ENCODE assay signal across 16 cellular contexts in the genomic region with DNA sequence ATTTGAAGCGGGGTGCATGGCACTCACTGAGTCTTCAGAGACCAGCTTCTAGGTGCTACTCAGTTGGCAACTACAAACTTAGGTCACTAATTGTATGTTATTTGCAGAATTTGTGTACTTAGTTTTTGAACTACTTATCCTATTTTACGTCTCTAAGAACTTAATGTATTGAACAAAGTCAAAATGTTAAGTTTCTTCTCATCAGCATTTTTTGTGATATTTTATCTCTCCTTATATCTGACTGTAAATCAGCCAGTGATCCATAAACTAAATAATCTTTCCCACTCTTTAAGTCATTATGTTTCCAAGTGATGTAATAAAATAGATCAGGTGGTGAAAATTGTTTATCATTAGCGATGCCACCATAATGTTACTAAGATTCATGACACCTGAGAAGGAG.
DNase-seq lines count a peak whose midpoint lies in the region; ATAC-seq and TF ChIP-seq lines count a peak whose summit lies in the region.
"Had no signal": no experiment of that assay in that cellular context is flagged by ENCODE, and none has a peak within 500 bp of the region (broad histone marks: within the 10 kb centered on the region; RNA-seq: fewer than 3 reads in every experiment).

No MANE protein-coding gene starts in this region.

- no peaks in the 10 kb centered on the region for H3K27me3 ChIP-seq in right atrium auricular region
- H3K27me3 ChIP-seq: BLaER1 treated with 17β-estradiol and CSF1 and Interleukin-3, amounts not matched to agents 10 nM and 100 nM had no signal

- no peaks in the 10 kb centered on the region for H3K9me3 ChIP-seq in right atrium auricular region
- H3K9me3 ChIP-seq: BLaER1 treated with 17β-estradiol and CSF1 and Interleukin-3, amounts not matched to agents 10 nM and 100 nM; HAP-1 had no signal

- TF ChIP-seq CTCF in right atrium auricular region (IDR thresholded peaks at IDR 0.05): no peak

- H3K4me3 Mint-ChIP-seq in activated CD4-positive, alpha-beta T cell treated with anti-CD3 and anti-CD28 coated beads, Interleukin-2, amount 10 ng/mL, durations not matched to agents 24 days and 14 days: no peak overlapping the region
- H3K4me3 Mint-ChIP-seq in activated CD4-positive, alpha-beta T cell treated with anti-CD3 and anti-CD28 coated beads, Interleukin-2, amount 10 ng/mL, durations not matched to agents 7 days and 5 days: no peak overlapping the region

- H3K27ac ChIP-seq in right atrium auricular region (peak overlapping the region; percentile 65 to 86), caudate nucleus (ENCODE audit: low read depth, low read length) (peak overlapping the region; percentile 70)
- H3K27ac ChIP-seq: BLaER1 treated with 17β-estradiol and CSF1 and Interleukin-3, amounts not matched to agents 10 nM and 100 nM; HL-60 had no signal

- no peak for DNase-seq in activated CD4-positive, alpha-beta T cell treated with anti-CD3 and anti-CD28 coated beads, Interleukin-2, amount 10 ng/mL, durations not matched to agents 24 days and 14 days
- DNase-seq in activated CD4-positive, alpha-beta T cell treated with anti-CD3 and anti-CD28 coated beads, Interleukin-2, amount 10 ng/mL, durations not matched to agents 7 days and 5 days: no peak
- DNase-seq in right atrium auricular region (ENCODE audit: low spot score) (no peak), cardiac septum (ENCODE audit: low spot score) (no peak), caudate nucleus (lab: John Stamatoyannopoulos, UW) (no peak), amniotic stem cell (lab: John Stamatoyannopoulos, UW) (no peak)
- DNase-seq in activated CD4-positive, CD25-positive, alpha-beta regulatory T cell (lab: John Stamatoyannopoulos, UW): no peak
- DNase-seq: DMS 273 treated with DMSO at 0.1 percent for 48 hours, GDM1, MV-4-11, NCI-H526 treated with DMSO at 0.1 percent for 48 hours had no signal

- CTCF ChIA-PET in activated CD4-positive, alpha-beta T cell treated with anti-CD3 and anti-CD28 coated beads, Interleukin-2, amount 10 ng/mL, durations not matched to agents 7 days and 5 days (lab: Charles Lee): interaction anchor here (1.5 to 1.7 kb wide), 3 partner anchors 9 to 12 kb away, joined by 3 to 9 read pairs (median 6); no protein-coding TSS in a partner anchor

- H3K27me3 Mint-ChIP-seq in activated CD4-positive, alpha-beta T cell treated with anti-CD3 and anti-CD28 coated beads, Interleukin-2, amount 10 ng/mL, durations not matched to agents 24 days and 14 days: no peaks in the 10 kb centered on the region
- H3K27me3 Mint-ChIP-seq in activated CD4-positive, alpha-beta T cell treated with anti-CD3 and anti-CD28 coated beads, Interleukin-2, amount 10 ng/mL, durations not matched to agents 7 days and 5 days: no peaks in the 10 kb centered on the region

- no peaks in the 10 kb centered on the region for H3K36me3 ChIP-seq in right atrium auricular region

- ATAC-seq in HG02938 (IDR thresholded peaks at IDR 0.05; ENCODE audit: unreplicated experiment): no peak
- ATAC-seq: GM12878 had no signal

- H3K4me3 ChIP-seq in right atrium auricular region: no peak overlapping the region
- H3K4me3 ChIP-seq: BLaER1 treated with 17β-estradiol and CSF1 and Interleukin-3, amounts not matched to agents 10 nM and 100 nM; GM12878; HAP-1 had no signal

- peaks cover 5% of the 10 kb centered on the region for H3K36me3 Mint-ChIP-seq in activated CD4-positive, alpha-beta T cell treated with anti-CD3 and anti-CD28 coated beads, Interleukin-2, amount 10 ng/mL, durations not matched to agents 24 days and 14 days (ENCODE audit: low read depth)
- H3K36me3 Mint-ChIP-seq in activated CD4-positive, alpha-beta T cell treated with anti-CD3 and anti-CD28 coated beads, Interleukin-2, amount 10 ng/mL, durations not matched to agents 7 days and 5 days (ENCODE audit: low read depth): peaks cover 2% of the 10 kb centered on the region

- peak overlapping the region; percentile 100 for H3K27ac Mint-ChIP-seq in activated CD4-positive, alpha-beta T cell treated with anti-CD3 and anti-CD28 coated beads, Interleukin-2, amount 10 ng/mL, durations not matched to agents 24 days and 14 days
- H3K27ac Mint-ChIP-seq in activated CD4-positive, alpha-beta T cell treated with anti-CD3 and anti-CD28 coated beads, Interleukin-2, amount 10 ng/mL, durations not matched to agents 7 days and 5 days: no peak overlapping the region

- POLR2A ChIA-PET in activated CD4-positive, alpha-beta T cell treated with anti-CD3 and anti-CD28 coated beads, Interleukin-2, amount 10 ng/mL, durations not matched to agents 7 days and 5 days (lab: Charles Lee): no interaction called here

- peaks cover 0 to 20% of the 10 kb centered on the region in 2 donors for H3K4me1 ChIP-seq in right atrium auricular region
- H3K4me1 ChIP-seq: BLaER1 treated with 17β-estradiol and CSF1 and Interleukin-3, amounts not matched to agents 10 nM and 100 nM; HAP-1 had no signal

- no peaks in the 10 kb centered on the region for H3K9me3 Mint-ChIP-seq in activated CD4-positive, alpha-beta T cell treated with anti-CD3 and anti-CD28 coated beads, Interleukin-2, amount 10 ng/mL, durations not matched to agents 24 days and 14 days
- H3K9me3 Mint-ChIP-seq in activated CD4-positive, alpha-beta T cell treated with anti-CD3 and anti-CD28 coated beads, Interleukin-2, amount 10 ng/mL, durations not matched to agents 7 days and 5 days: no peaks in the 10 kb centered on the region

- H3K4me1 Mint-ChIP-seq in activated CD4-positive, alpha-beta T cell treated with anti-CD3 and anti-CD28 coated beads, Interleukin-2, amount 10 ng/mL, durations not matched to agents 24 days and 14 days: peaks cover 18% of the 10 kb centered on the region
- peaks cover 25% of the 10 kb centered on the region for H3K4me1 Mint-ChIP-seq in activated CD4-positive, alpha-beta T cell treated with anti-CD3 and anti-CD28 coated beads, Interleukin-2, amount 10 ng/mL, durations not matched to agents 7 days and 5 days

- intact Hi-C loops in activated CD4-positive, alpha-beta T cell treated with anti-CD3 and anti-CD28 coated beads, Interleukin-2, amount 10 ng/mL, durations not matched to agents 24 days and 14 days (cut with micrococcal nuclease): loop anchor here (1.0 to 2.0 kb wide), 3 partner anchors 9 to 26 kb away; no protein-coding TSS in a partner anchor
- intact Hi-C loops in cardiac septum (cut with DNase I): no loop called here
